Comparison of ENCODE assay signal across 1 cellular context in the genomic region with DNA sequence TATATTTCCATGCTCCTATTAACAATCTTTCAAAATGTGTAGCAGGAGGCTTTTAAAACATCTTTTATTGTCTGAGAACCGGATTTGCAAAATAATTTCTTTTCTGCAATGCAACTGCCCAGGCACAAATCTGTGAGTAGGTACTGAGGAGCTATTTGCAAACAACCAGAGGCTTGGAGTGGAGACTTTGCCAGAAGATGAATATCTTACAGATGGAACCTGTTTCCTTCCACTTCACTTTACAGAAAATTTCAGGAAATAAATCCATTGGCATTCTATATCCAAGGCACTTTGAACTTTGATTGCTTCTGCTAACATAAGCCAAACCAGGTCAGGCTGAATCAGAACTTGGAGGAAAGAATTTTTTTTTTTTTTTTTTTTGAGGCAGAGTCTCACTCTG.
TF ChIP-seq lines count a peak whose summit lies in the region.

No MANE protein-coding gene starts in this region.

TF ChIP-seq in GM23338, 12 proteins besides CTCF, POLR2A, EP300 and RAD21 (continued from another document):
- TF ChIP-seq, protein P1, sequence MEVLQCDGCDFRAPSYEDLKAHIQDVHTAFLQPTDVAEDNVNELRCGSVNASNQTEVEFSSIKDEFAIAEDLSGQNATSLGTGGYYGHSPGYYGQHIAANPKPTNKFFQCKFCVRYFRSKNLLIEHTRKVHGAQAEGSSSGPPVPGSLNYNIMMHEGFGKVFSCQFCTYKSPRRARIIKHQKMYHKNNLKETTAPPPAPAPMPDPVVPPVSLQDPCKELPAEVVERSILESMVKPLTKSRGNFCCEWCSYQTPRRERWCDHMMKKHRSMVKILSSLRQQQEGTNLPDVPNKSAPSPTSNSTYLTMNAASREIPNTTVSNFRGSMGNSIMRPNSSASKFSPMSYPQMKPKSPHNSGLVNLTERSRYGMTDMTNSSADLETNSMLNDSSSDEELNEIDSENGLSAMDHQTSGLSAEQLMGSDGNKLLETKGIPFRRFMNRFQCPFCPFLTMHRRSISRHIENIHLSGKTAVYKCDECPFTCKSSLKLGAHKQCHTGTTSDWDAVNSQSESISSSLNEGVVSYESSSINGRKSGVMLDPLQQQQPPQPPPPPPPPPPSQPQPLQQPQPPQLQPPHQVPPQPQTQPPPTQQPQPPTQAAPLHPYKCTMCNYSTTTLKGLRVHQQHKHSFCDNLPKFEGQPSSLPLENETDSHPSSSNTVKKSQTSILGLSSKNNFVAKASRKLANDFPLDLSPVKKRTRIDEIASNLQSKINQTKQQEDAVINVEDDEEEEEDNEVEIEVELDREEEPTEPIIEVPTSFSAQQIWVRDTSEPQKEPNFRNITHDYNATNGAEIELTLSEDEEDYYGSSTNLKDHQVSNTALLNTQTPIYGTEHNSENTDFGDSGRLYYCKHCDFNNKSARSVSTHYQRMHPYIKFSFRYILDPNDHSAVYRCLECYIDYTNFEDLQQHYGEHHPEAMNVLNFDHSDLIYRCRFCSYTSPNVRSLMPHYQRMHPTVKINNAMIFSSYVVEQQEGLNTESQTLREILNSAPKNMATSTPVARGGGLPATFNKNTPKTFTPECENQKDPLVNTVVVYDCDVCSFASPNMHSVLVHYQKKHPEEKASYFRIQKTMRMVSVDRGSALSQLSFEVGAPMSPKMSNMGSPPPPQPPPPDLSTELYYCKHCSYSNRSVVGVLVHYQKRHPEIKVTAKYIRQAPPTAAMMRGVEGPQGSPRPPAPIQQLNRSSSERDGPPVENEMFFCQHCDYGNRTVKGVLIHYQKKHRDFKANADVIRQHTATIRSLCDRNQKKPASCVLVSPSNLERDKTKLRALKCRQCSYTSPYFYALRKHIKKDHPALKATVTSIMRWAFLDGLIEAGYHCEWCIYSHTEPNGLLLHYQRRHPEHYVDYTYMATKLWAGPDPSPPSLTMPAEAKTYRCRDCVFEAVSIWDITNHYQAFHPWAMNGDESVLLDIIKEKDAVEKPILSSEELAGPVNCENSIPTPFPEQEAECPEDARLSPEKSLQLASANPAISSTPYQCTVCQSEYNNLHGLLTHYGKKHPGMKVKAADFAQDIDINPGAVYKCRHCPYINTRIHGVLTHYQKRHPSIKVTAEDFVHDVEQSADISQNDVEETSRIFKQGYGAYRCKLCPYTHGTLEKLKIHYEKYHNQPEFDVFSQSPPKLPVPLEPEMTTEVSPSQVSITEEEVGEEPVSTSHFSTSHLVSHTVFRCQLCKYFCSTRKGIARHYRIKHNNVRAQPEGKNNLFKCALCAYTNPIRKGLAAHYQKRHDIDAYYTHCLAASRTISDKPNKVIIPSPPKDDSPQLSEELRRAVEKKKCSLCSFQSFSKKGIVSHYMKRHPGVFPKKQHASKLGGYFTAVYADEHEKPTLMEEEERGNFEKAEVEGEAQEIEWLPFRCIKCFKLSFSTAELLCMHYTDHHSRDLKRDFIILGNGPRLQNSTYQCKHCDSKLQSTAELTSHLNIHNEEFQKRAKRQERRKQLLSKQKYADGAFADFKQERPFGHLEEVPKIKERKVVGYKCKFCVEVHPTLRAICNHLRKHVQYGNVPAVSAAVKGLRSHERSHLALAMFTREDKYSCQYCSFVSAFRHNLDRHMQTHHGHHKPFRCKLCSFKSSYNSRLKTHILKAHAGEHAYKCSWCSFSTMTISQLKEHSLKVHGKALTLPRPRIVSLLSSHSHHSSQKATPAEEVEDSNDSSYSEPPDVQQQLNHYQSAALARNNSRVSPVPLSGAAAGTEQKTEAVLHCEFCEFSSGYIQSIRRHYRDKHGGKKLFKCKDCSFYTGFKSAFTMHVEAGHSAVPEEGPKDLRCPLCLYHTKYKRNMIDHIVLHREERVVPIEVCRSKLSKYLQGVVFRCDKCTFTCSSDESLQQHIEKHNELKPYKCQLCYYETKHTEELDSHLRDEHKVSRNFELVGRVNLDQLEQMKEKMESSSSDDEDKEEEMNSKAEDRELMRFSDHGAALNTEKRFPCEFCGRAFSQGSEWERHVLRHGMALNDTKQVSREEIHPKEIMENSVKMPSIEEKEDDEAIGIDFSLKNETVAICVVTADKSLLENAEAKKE (CRISPR knock-in tag; IDR thresholded peaks at IDR 0.05): no peak
- TF ChIP-seq POLR2AphosphoS5 (IDR thresholded peaks at IDR 0.05; ENCODE audit: low read depth) (no peak), ZNF331 (CRISPR knock-in tag; IDR thresholded peaks at IDR 0.05; ENCODE audit: low read depth) (no peak), STAT1 (IDR thresholded peaks at IDR 0.05; ENCODE audit: unreplicated experiment) (no peak), EZH2phosphoT487 (IDR thresholded peaks at IDR 0.05; ENCODE audit: unreplicated experiment) (no peak), JUNB (IDR thresholded peaks at IDR 0.05; ENCODE audit: unreplicated experiment) (no peak), NANOG (IDR thresholded peaks at IDR 0.05; ENCODE audit: borderline replicate concordance) (no peak), ETS1 (IDR thresholded peaks at IDR 0.05) (no peak), EZH2 (IDR thresholded peaks at IDR 0.05; ENCODE audit: low read depth, unreplicated experiment) (no peak), ZNF114 (CRISPR knock-in tag; IDR thresholded peaks at IDR 0.05) (no peak)
- TF ChIP-seq, protein P2, sequence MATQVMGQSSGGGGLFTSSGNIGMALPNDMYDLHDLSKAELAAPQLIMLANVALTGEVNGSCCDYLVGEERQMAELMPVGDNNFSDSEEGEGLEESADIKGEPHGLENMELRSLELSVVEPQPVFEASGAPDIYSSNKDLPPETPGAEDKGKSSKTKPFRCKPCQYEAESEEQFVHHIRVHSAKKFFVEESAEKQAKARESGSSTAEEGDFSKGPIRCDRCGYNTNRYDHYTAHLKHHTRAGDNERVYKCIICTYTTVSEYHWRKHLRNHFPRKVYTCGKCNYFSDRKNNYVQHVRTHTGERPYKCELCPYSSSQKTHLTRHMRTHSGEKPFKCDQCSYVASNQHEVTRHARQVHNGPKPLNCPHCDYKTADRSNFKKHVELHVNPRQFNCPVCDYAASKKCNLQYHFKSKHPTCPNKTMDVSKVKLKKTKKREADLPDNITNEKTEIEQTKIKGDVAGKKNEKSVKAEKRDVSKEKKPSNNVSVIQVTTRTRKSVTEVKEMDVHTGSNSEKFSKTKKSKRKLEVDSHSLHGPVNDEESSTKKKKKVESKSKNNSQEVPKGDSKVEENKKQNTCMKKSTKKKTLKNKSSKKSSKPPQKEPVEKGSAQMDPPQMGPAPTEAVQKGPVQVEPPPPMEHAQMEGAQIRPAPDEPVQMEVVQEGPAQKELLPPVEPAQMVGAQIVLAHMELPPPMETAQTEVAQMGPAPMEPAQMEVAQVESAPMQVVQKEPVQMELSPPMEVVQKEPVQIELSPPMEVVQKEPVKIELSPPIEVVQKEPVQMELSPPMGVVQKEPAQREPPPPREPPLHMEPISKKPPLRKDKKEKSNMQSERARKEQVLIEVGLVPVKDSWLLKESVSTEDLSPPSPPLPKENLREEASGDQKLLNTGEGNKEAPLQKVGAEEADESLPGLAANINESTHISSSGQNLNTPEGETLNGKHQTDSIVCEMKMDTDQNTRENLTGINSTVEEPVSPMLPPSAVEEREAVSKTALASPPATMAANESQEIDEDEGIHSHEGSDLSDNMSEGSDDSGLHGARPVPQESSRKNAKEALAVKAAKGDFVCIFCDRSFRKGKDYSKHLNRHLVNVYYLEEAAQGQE (IDR thresholded peaks at IDR 0.05; ENCODE audit: unreplicated experiment): no peak
